In genomic region chr4:153419673-153420278, GRCh38 we compare ENCODE assay signal across 16 cellular contexts. TPM values are rescaled to one million over a fixed set of nuclear protein-coding genes. Genes with fewer than 3 reads are reported as not detected.
A peak's percentile ranks its signal among the peaks of the same experiment; 100 is the strongest.
DNase-seq lines count a peak whose midpoint lies in the region; ATAC-seq, FAIRE-seq and TF ChIP-seq lines count a peak whose summit lies in the region.
"Had no signal": no experiment of that assay in that cellular context is flagged by ENCODE, and none has a peak within 500 bp of the region (broad histone marks: within the 10 kb centered on the region; RNA-seq: fewer than 3 reads in every experiment).

No MANE protein-coding gene starts in this region.

- H3K4ac ChIP-seq in neuronal stem cell (ENCODE audit: low read length) = no peak overlapping the region

- DNase-seq in CD4-positive, CD25-positive, alpha-beta regulatory T cell = no peak
- DNase-seq in GM12878 (ENCODE audit: low read depth, low spot score) (no peak), neuronal stem cell (ENCODE audit: low spot score) (no peak), esophagus squamous epithelium (lab: John Stamatoyannopoulos, UW) (no peak), RCC 7860 (ENCODE audit: low spot score) (no peak)
- no peak for DNase-seq in stimulated activated naive CD4-positive, alpha-beta T cell (lab: John Stamatoyannopoulos, UW)
- DNase-seq: CD8-positive, alpha-beta memory T cell; HCEC 1CT; MM.1S; NCI-H1105; NCI-H187 treated with DMSO at 0.1 percent for 48 hours; NCI-H446; NCI-H748 treated with DMSO at 0.1 percent for 48 hours; SIG-M5 had no signal

- no peak for TF ChIP-seq RAD21 in GM12878 (IDR thresholded peaks at IDR 0.05; ENCODE audit: insufficient read depth, low read depth, low read length)

- no peaks in the 10 kb centered on the region for H3K9me3 ChIP-seq in CD4-positive, CD25-positive, alpha-beta regulatory T cell (ENCODE audit: control insufficient read depth in 2 of 2, low read length in 2 of 2)
- H3K9me3 ChIP-seq in OCI-LY1 (ENCODE audit: low read length) (no peaks in the 10 kb centered on the region), GM12878 (replicated peaks; ENCODE audit: control insufficient read depth, insufficient read depth, low read length) (no peaks in the 10 kb centered on the region), neuronal stem cell (replicated peaks in 1 of 2; ENCODE audit: control insufficient read depth in 2 of 2, insufficient read depth in 1 of 2, low read depth in 1 of 2, low read length in 2 of 2) (no peaks in the 10 kb centered on the region), esophagus squamous epithelium (no peaks in the 10 kb centered on the region)

- RAD21 ChIA-PET in GM12878 (lab: Charles Lee; ENCODE audit: unreplicated experiment) = interaction anchor here (1.2 kb wide), 1 partner anchor 154 kb away, joined by 3 read pairs; no protein-coding TSS in a partner anchor

- H2AK5ac ChIP-seq in neuronal stem cell (ENCODE audit: low read depth, low read length) = no peak overlapping the region

- no peak overlapping the region for H3K27ac ChIP-seq in CD4-positive, CD25-positive, alpha-beta regulatory T cell (ENCODE audit: insufficient read depth, low read length, poor library complexity, severe bottlenecking)
- H3K27ac ChIP-seq in OCI-LY1 (ENCODE audit: low read depth, low read length, poor library complexity, severe bottlenecking) (peak overlapping the region; percentile 98), GM12878 (ENCODE audit: control insufficient read depth, insufficient read depth) (no peak overlapping the region), neuronal stem cell (replicated peaks; ENCODE audit: low read length) (no peak overlapping the region), esophagus squamous epithelium (no peak overlapping the region)

- H3K9me2 ChIP-seq in OCI-LY1 (ENCODE audit: low read depth, low read length) = no peaks in the 10 kb centered on the region

- no peak overlapping the region for H3K18ac ChIP-seq in neuronal stem cell (ENCODE audit: low read length)

- peak overlapping the region; percentile 79 for H3K9ac ChIP-seq in OCI-LY1 (ENCODE audit: low read length)
- H3K9ac ChIP-seq in GM12878 (ENCODE audit: control insufficient read depth, insufficient read depth, low read length) = no peak overlapping the region
- H3K9ac ChIP-seq in neuronal stem cell (ENCODE audit: low read depth, low read length, poor library complexity) = no peak overlapping the region

- H4K91ac ChIP-seq in neuronal stem cell (ENCODE audit: low read depth, low read length, poor library complexity) = peak overlapping the region; percentile 12

- CTCF ChIA-PET in GM12878 (lab: Yijun Ruan, JAX) = interaction anchor here (1.3 to 2.9 kb wide), 3 partner anchors 13 to 224 kb away, joined by 3 to 6 read pairs (median 3); no protein-coding TSS in a partner anchor

- POLR2A ChIA-PET in GM12878 (lab: Charles Lee) = interaction anchor here (0.6 to 0.7 kb wide), 2 partner anchors 79 to 87 kb away, joined by 3 to 5 read pairs; no protein-coding TSS in a partner anchor

- H2BK12ac ChIP-seq in neuronal stem cell (ENCODE audit: low read length) = no peak overlapping the region

- no peaks in the 10 kb centered on the region for H3K27me3 ChIP-seq in CD4-positive, CD25-positive, alpha-beta regulatory T cell (ENCODE audit: control insufficient read depth, insufficient read depth, low read length)
- no peaks in the 10 kb centered on the region for H3K27me3 ChIP-seq in OCI-LY1 (ENCODE audit: insufficient read depth, low read length)
- H3K27me3 ChIP-seq in GM12878 (replicated peaks in 1 of 2; ENCODE audit: control insufficient read depth in 2 of 2, insufficient read depth in 2 of 2, low read length in 1 of 2) = no peaks in the 10 kb centered on the region
- no peaks in the 10 kb centered on the region for H3K27me3 ChIP-seq in neuronal stem cell (ENCODE audit: control insufficient read depth in 3 of 3, insufficient read depth in 3 of 3, low read depth in 1 of 3, low read length in 3 of 3)
- no peaks in the 10 kb centered on the region for H3K27me3 ChIP-seq in esophagus squamous epithelium

- no peak overlapping the region for H3K14ac ChIP-seq in neuronal stem cell (ENCODE audit: low read length)

- SMC1A ChIA-PET in GM12878 (lab: Charles Lee; ENCODE audit: uncharacterized antibody, unreplicated experiment) = interaction anchor here (0.6 to 1.0 kb wide), 2 partner anchors 11 to 154 kb away, joined by 3 read pairs; no protein-coding TSS in a partner anchor

- H3K36me3 ChIP-seq in CD4-positive, CD25-positive, alpha-beta regulatory T cell (ENCODE audit: control insufficient read depth, insufficient read depth, low read length) = no peaks in the 10 kb centered on the region
- H3K36me3 ChIP-seq in OCI-LY1 (ENCODE audit: insufficient read depth, low read length) (peaks cover 23% of the 10 kb centered on the region), GM12878 (ENCODE audit: control insufficient read depth in 2 of 2, insufficient read depth in 2 of 2, low read length in 1 of 2) (no peaks in the 10 kb centered on the region), neuronal stem cell (replicated peaks in 1 of 2; ENCODE audit: control insufficient read depth in 2 of 2, insufficient read depth in 2 of 2, low read length in 2 of 2) (peaks cover 0 to 21% of the 10 kb centered on the region in 2 donors), esophagus squamous epithelium (no peaks in the 10 kb centered on the region)

- intact Hi-C loops in GM12878 (cut with micrococcal nuclease; ENCODE audit: unreplicated experiment) = no loop called here
- intact Hi-C loops in esophagus squamous epithelium (cut with DNase I) = no loop called here

- ATAC-seq in CD4-positive, CD25-positive, alpha-beta regulatory T cell (ENCODE audit: low read depth in 2 of 2) = no peak
- ATAC-seq in GM12878 = peak; percentile 21
- ATAC-seq: HepG2 had no signal

- in situ Hi-C loops in GM12878 (cut with MboI) = no loop called here

- H3K23ac ChIP-seq in neuronal stem cell (ENCODE audit: low read depth, low read length, poor library complexity) = no peak overlapping the region

- TF ChIP-seq POLR2A in GM12878 (IDR thresholded peaks at IDR 0.05; ENCODE audit: low read depth, low read length) = no peak
- TF ChIP-seq POLR2A in esophagus squamous epithelium (IDR thresholded peaks at IDR 0.05) = no peak

- WGBS in GM12878 (ENCODE audit: insufficient coverage, insufficient replicate concordance, low lambda C conversion rate, missing lambda C conversion rate) = 64% methylated on average over 9 of the region's 9 CpGs
- WGBS in neuronal stem cell (ENCODE audit: extremely low coverage in 2 of 2, insufficient read length in 2 of 2, insufficient replicate concordance in 1 of 2), 2 donors = no CpG with 5 or more reads among the region's 9 CpGs
- 64 to 79% methylated on average over 8 to 9 of the region's 9 CpGs for WGBS in esophagus squamous epithelium, 2 donors

- peaks cover 8% of the 10 kb centered on the region for H3K4me1 ChIP-seq in CD4-positive, CD25-positive, alpha-beta regulatory T cell (ENCODE audit: control insufficient read depth, insufficient read depth, low read length, poor library complexity, severe bottlenecking)
- peaks cover 62% of the 10 kb centered on the region for H3K4me1 ChIP-seq in OCI-LY1 (ENCODE audit: insufficient read depth, low read length, severe bottlenecking)
- H3K4me1 ChIP-seq in GM12878 (ENCODE audit: control insufficient read depth, insufficient read depth, low read length) = peaks cover 9% of the 10 kb centered on the region
- H3K4me1 ChIP-seq in neuronal stem cell (ENCODE audit: control insufficient read depth in 2 of 2, insufficient read depth in 1 of 2, low read depth in 1 of 2, low read length in 2 of 2) = peaks cover 3 to 7% of the 10 kb centered on the region in 2 donors
- no peaks in the 10 kb centered on the region for H3K4me1 ChIP-seq in esophagus squamous epithelium

- no peaks in the 10 kb centered on the region for H3K27me3 Mint-ChIP-seq in CD4-positive, CD25-positive, alpha-beta regulatory T cell
- H3K27me3 Mint-ChIP-seq: CD8-positive, alpha-beta memory T cell had no signal

- H2BK120ac ChIP-seq in neuronal stem cell (ENCODE audit: low read depth, low read length) = peak overlapping the region; percentile 13

- BruUV-seq in GM12878 (replicated peaks; lab: Mats Ljungman, UMichigan) = no TSS peak

- H4K20me1 ChIP-seq in OCI-LY1 (ENCODE audit: insufficient read depth, low read length) (no peaks in the 10 kb centered on the region), GM12878 (ENCODE audit: control insufficient read depth, insufficient read depth) (no peaks in the 10 kb centered on the region)

- no peak for TF ChIP-seq CTCF in OCI-LY1 (IDR thresholded peaks at IDR 0.05; ENCODE audit: low read length)
- no peak for TF ChIP-seq CTCF in GM12878 (IDR thresholded peaks at IDR 0.05 in 2 of 3, conservative IDR thresholded peaks at IDR 0.05 in 1 of 3; ENCODE audit: control insufficient read depth in 2 of 3, extremely low read depth in 1 of 3, insufficient read depth in 1 of 3, low read depth in 3 of 3, low read length in 3 of 3)
- TF ChIP-seq CTCF in esophagus squamous epithelium (IDR thresholded peaks at IDR 0.05) = no peak

- H2BK5ac ChIP-seq in neuronal stem cell (ENCODE audit: low read length) = no peak overlapping the region

- H3K4me2 ChIP-seq in OCI-LY1 (ENCODE audit: low read length) (peak overlapping the region; percentile 88), GM12878 (ENCODE audit: control insufficient read depth, insufficient read depth) (no peak overlapping the region), neuronal stem cell (ENCODE audit: insufficient read depth, low read length, poor library complexity, severe bottlenecking) (no peak overlapping the region)

- H3K9me3 Mint-ChIP-seq in CD4-positive, CD25-positive, alpha-beta regulatory T cell = no peaks in the 10 kb centered on the region
- H3K9me3 Mint-ChIP-seq: CD8-positive, alpha-beta memory T cell had no signal

- no peak overlapping the region for H2BK15ac ChIP-seq in neuronal stem cell (ENCODE audit: low read length)

- TF ChIP-seq EP300 in GM12878 (IDR thresholded peaks at IDR 0.05; ENCODE audit: borderline replicate concordance in 1 of 2, control insufficient read depth in 1 of 2, low read depth in 2 of 2, low read length in 2 of 2) = no peak

- no peaks in the 10 kb centered on the region for H3K36me3 Mint-ChIP-seq in CD4-positive, CD25-positive, alpha-beta regulatory T cell
- H3K36me3 Mint-ChIP-seq: CD8-positive, alpha-beta memory T cell had no signal

- H3K4me1 Mint-ChIP-seq in CD4-positive, CD25-positive, alpha-beta regulatory T cell = peaks cover 0 to 31% (median 6%) of the 10 kb centered on the region in 4 donors

- no peak overlapping the region; the same call in 1 of the 2 replicates for H2AFZ ChIP-seq in OCI-LY1 (ENCODE audit: low read length)
- peak overlapping the region; percentile 10; the same call in 1 of the 2 replicates for H2AFZ ChIP-seq in GM12878 (ENCODE audit: control insufficient read depth, low read depth, low read length)
- H2AFZ ChIP-seq in neuronal stem cell (ENCODE audit: low read length) = no peak overlapping the region

- H3K79me2 ChIP-seq in OCI-LY1 (ENCODE audit: insufficient read depth, low read length) (no peaks in the 10 kb centered on the region), GM12878 (ENCODE audit: control insufficient read depth, insufficient read depth, low read length) (no peaks in the 10 kb centered on the region)

- H3K79me1 ChIP-seq in neuronal stem cell (ENCODE audit: low read depth, low read length) = no peaks in the 10 kb centered on the region

- H3K4me3 ChIP-seq in CD4-positive, CD25-positive, alpha-beta regulatory T cell (ENCODE audit: low read depth, low read length) = no peak overlapping the region
- H3K4me3 ChIP-seq in OCI-LY1 (ENCODE audit: low read depth, low read length, poor library complexity, severe bottlenecking) (peak overlapping the region; percentile 57), GM12878 (no peak overlapping the region), neuronal stem cell (ENCODE audit: low read length in 2 of 2) (no peak overlapping the region), esophagus squamous epithelium (no peak overlapping the region)

- peak overlapping the region in 2 of 3 donors; percentile 62 to 75 for H3K27ac Mint-ChIP-seq in CD4-positive, CD25-positive, alpha-beta regulatory T cell
- H3K27ac Mint-ChIP-seq: CD8-positive, alpha-beta memory T cell had no signal

- FAIRE-seq in GM12878 (lab: Jason Lieb, UNC) = no peak
- no peak for FAIRE-seq in RCC 7860 (lab: Jason Lieb, UNC)
- FAIRE-seq: HepG2 had no signal

- H4K8ac ChIP-seq in neuronal stem cell (ENCODE audit: low read depth, low read length) = no peak overlapping the region

- no peak overlapping the region for H3K4me3 Mint-ChIP-seq in CD4-positive, CD25-positive, alpha-beta regulatory T cell
- H3K4me3 Mint-ChIP-seq: CD8-positive, alpha-beta memory T cell had no signal

- 0 out of 2 replicates have a peak, but pooled peaks cover 8% of the 10 kb centered on the region for H3F3A ChIP-seq in OCI-LY1 (ENCODE audit: insufficient read depth, low read length)

RNA-seq across cellular contexts. Expression of gene TMEM131L, which starts 46.4 kb away (rescaled TPM):
- 86.4 TPM for total RNA-seq in CD4-positive, CD25-positive, alpha-beta regulatory T cell
- polyA plus RNA-seq in CD4-positive, CD25-positive, alpha-beta regulatory T cell = 10 to 100 TPM; 35.5 to 48.4 (median 40.1) TPM
- total RNA-seq in GM12878 (2013; cell fraction: nucleolus; rRNA removed) = 766 and 777 TPM in 2 replicates
- total RNA-seq in GM12878 (2014; rRNA removed) = 77.0 and 90.4 TPM in 2 replicates
- 64.0 and 66.4 TPM in 2 replicates for total RNA-seq in GM12878 (2014; rRNA removed; fragmentation: Illumina TruSeq; extraction: Trizol)
- 77.8 and 85.2 TPM in 2 replicates for total RNA-seq in GM12878 (2021)
- polyA plus RNA-seq in GM12878 (2011; ENCODE audit: low read depth) = 39.6 TPM
- polyA plus RNA-seq in GM12878 (2011; rRNA removed) = 90.9 and 101 TPM in 2 replicates
- 65.6 and 84.8 TPM in 2 replicates for polyA plus RNA-seq in GM12878 (2011; cell fraction: cytosol; rRNA removed)
- polyA plus RNA-seq in GM12878 (2011; cell fraction: nucleus; rRNA removed) = 169 and 183 TPM in 2 replicates
- 45.1 and 70.5 TPM in 2 replicates for polyA plus RNA-seq in GM12878 (2012)
- polyA plus RNA-seq in GM12878 (2014; fragmentation: Illumina TruSeq; extraction: Trizol) = 74.3 and 94.5 TPM in 2 replicates
- 1 to 10 TPM; 8.5 to 9.5 TPM for polyA plus RNA-seq in GM12878 (2014; fragmentation: Nextera tagmentation; extraction: Ambion mirVana)
- 47.1 and 47.5 TPM in 2 replicates for polyA plus RNA-seq in GM12878 (2014; rRNA removed)
- polyA plus RNA-seq in GM12878 (2016; fragmentation: Nextera tagmentation; extraction: Ambion mirVana) = 10 to 100 TPM; 74.5 TPM
- 177 and 187 TPM in 2 replicates for polyA minus RNA-seq in GM12878 (2011; rRNA and poly(A)+ RNA removed)
- polyA minus RNA-seq in GM12878 (2011; cell fraction: cytosol; rRNA and poly(A)+ RNA removed) = 53.1 and 74.4 TPM in 2 replicates
- 194 and 231 TPM in 2 replicates for polyA minus RNA-seq in GM12878 (2011; cell fraction: nucleus; rRNA and poly(A)+ RNA removed)
- 10.3 TPM for polyA plus RNA-seq in neuronal stem cell (2013, experiment 1 of 2)
- 10.2 TPM for polyA plus RNA-seq in neuronal stem cell (2013, experiment 2 of 2)
- 10 to 100 TPM in 3 of 4 donors, 1 to 10 TPM in 1; 9.2 to 14.7 (median 12.4) TPM for total RNA-seq in esophagus squamous epithelium
